ENCODE assay signal across 18 cellular contexts in genomic region chr16:19499006-19499405, GRCh38. TPM values are rescaled to one million over a fixed set of nuclear protein-coding genes. Genes with fewer than 3 reads are reported as not detected.
DNase-seq lines count a peak whose midpoint lies in the region; ATAC-seq, FAIRE-seq and TF ChIP-seq lines count a peak whose summit lies in the region.
"Had no signal": no experiment of that assay in that cellular context is flagged by ENCODE, and none has a peak within 500 bp of the region (broad histone marks: within the 10 kb centered on the region; RNA-seq: fewer than 3 reads in every experiment).

No MANE protein-coding gene starts in this region.

- in situ Hi-C loops in GM13977 (cut with MboI; ENCODE audit: low pct_unique_long_range_greater_than_20kb, low sequenced_read_pairs, unreplicated experiment) = loop anchor here (10.0 kb wide), 1 partner anchor 104 kb away; no protein-coding TSS in a partner anchor

- TF ChIP-seq CTCF in bronchial epithelial cell (IDR thresholded peaks at IDR 0.05; ENCODE audit: insufficient read depth, low read length, severe bottlenecking) = no peak
- no peak for TF ChIP-seq CTCF in endodermal cell (conservative IDR thresholded peaks at IDR 0.05)
- TF ChIP-seq CTCF in GM13977 (IDR thresholded peaks at IDR 0.05; ENCODE audit: extremely low read depth, insufficient read depth, missing control alignments) = no peak
- no peak for TF ChIP-seq CTCF in heart left ventricle (IDR thresholded peaks at IDR 0.05)

- DNase-seq in bronchial epithelial cell (ENCODE audit: low read depth) (peak; percentile 89), endodermal cell (peak; percentile 7), GM13977 (ENCODE audit: low spot score) (no peak), heart left ventricle (no peak)
- DNase-seq: C1 segment of cervical spinal cord; Calu3; CD4-positive, alpha-beta memory T cell; COR-L47; DMS53; DMS79 treated with DMSO at 0.1 percent for 48 hours; GF-D8; GOT3; HFFc6 had no signal

- peaks cover 41% of the 10 kb centered on the region for H3K36me3 Mint-ChIP-seq in endodermal cell (ENCODE audit: low read depth)

- H3K27ac Mint-ChIP-seq in endodermal cell = no peak overlapping the region
- H3K27ac Mint-ChIP-seq: HFFc6 had no signal

- H3K9me3 ChIP-seq in endodermal cell (ENCODE audit: control insufficient read depth, low read length) (no peaks in the 10 kb centered on the region), heart left ventricle (no peaks in the 10 kb centered on the region)
- H3K9me3 ChIP-seq: HAP-1 had no signal

- no peak for FAIRE-seq in bronchial epithelial cell (lab: Jason Lieb, UNC)
- FAIRE-seq: GM12891, H54 had no signal

- H3K27me3 ChIP-seq in bronchial epithelial cell (ENCODE audit: control insufficient read depth, insufficient read depth, low read length) = no peaks in the 10 kb centered on the region
- no peaks in the 10 kb centered on the region for H3K27me3 ChIP-seq in endodermal cell (ENCODE audit: control insufficient read depth, insufficient read depth, low read length, poor library complexity, severe bottlenecking)
- no peaks in the 10 kb centered on the region for H3K27me3 ChIP-seq in heart left ventricle

- H3K9me3 Mint-ChIP-seq in endodermal cell = no peaks in the 10 kb centered on the region
- H3K9me3 Mint-ChIP-seq: CD4-positive, alpha-beta memory T cell; HFFc6 had no signal

- no peaks in the 10 kb centered on the region for H3K27me3 Mint-ChIP-seq in endodermal cell (ENCODE audit: insufficient read depth)
- H3K27me3 Mint-ChIP-seq: CD4-positive, alpha-beta memory T cell had no signal

- no peaks in the 10 kb centered on the region for H3K4me1 ChIP-seq in endodermal cell (ENCODE audit: control insufficient read depth, insufficient read depth, low read length)
- H3K4me1 ChIP-seq in heart left ventricle = peaks cover 0 to 3% (median 0%) of the 10 kb centered on the region in 12 donors
- H3K4me1 ChIP-seq: HAP-1 had no signal

- H3K4me1 Mint-ChIP-seq in endodermal cell = no peaks in the 10 kb centered on the region

- ATAC-seq in esophagus mucosa (peak; percentile 49), heart left ventricle (no peak), HG03196 (IDR thresholded peaks at IDR 0.05; ENCODE audit: unreplicated experiment) (no peak)

- WGBS in endodermal cell (ENCODE audit: insufficient coverage in 1 of 2, insufficient read length in 1 of 2), 2 experiments = 89 to 100% methylated on average over 3 to 5 of the region's 5 CpGs
- WGBS in heart left ventricle, 4 donors = 73 to 84% (median 77%) methylated on average over 5 of the region's 5 CpGs

- H3K4me3 ChIP-seq in bronchial epithelial cell (ENCODE audit: low read depth, low read length) (no peak overlapping the region), endodermal cell (ENCODE audit: low read length) (no peak overlapping the region), heart left ventricle (no peak overlapping the region)
- H3K4me3 ChIP-seq: HAP-1 had no signal

- peaks cover 6% of the 10 kb centered on the region for H3K36me3 ChIP-seq in bronchial epithelial cell (ENCODE audit: control insufficient read depth, insufficient read depth, low read length)
- peaks cover 33% of the 10 kb centered on the region for H3K36me3 ChIP-seq in endodermal cell (ENCODE audit: control insufficient read depth, insufficient read depth, low read length)
- H3K36me3 ChIP-seq in heart left ventricle = peaks cover 0 to 64% (median 48%) of the 10 kb centered on the region in 9 donors

- intact Hi-C loops in heart left ventricle (cut with DNase I) = no loop called here

- H3K27ac ChIP-seq in endodermal cell (ENCODE audit: low read depth, low read length) (no peak overlapping the region), heart left ventricle (no peak overlapping the region)

- no peak for TF ChIP-seq POLR2A in heart left ventricle (IDR thresholded peaks at IDR 0.05)

- no peak overlapping the region for H3K9ac ChIP-seq in endodermal cell (ENCODE audit: extremely low read depth, low read length, poor library complexity, severe bottlenecking)

- no peak overlapping the region for H3K4me3 Mint-ChIP-seq in endodermal cell
- H3K4me3 Mint-ChIP-seq: CD4-positive, alpha-beta memory T cell; HFFc6 had no signal

RNA-seq across cellular contexts. Expression of gene GDE1, which starts 22.9 kb away (rescaled TPM):
- total RNA-seq in bronchial epithelial cell = 111 and 124 TPM in 2 replicates
- 10 to 100 TPM; 49.9 to 56.5 TPM for total RNA-seq in endodermal cell
- polyA plus RNA-seq in endodermal cell (2013, experiment 1 of 2) = 58.0 TPM
- 49.0 TPM for polyA plus RNA-seq in endodermal cell (2013, experiment 2 of 2)
- total RNA-seq in esophagus mucosa = 29.9 TPM
- 100 to 1,000 TPM in 5 of 9 donors, 10 to 100 TPM in 4; 77.7 to 134 (median 109) TPM for total RNA-seq in heart left ventricle
- polyA plus RNA-seq in heart left ventricle = 10 to 100 TPM; 53.3 to 80.9 TPM

RNA-seq across cellular contexts. Expression of gene CCP110, which starts 24.7 kb away (rescaled TPM):
- total RNA-seq in bronchial epithelial cell = 3.9 and 10.8 TPM in 2 replicates
- total RNA-seq in endodermal cell = 10 to 100 TPM; 16.5 to 24.0 TPM
- 24.1 TPM for polyA plus RNA-seq in endodermal cell (2013, experiment 1 of 2)
- polyA plus RNA-seq in endodermal cell (2013, experiment 2 of 2) = 24.6 TPM
- total RNA-seq in esophagus mucosa = 6.2 TPM
- 10 to 100 TPM in 3 of 9 donors, 1 to 10 TPM in 6; 5.6 to 13.5 (median 8.7) TPM for total RNA-seq in heart left ventricle
- 1 to 10 TPM; 3.1 to 5.3 TPM for polyA plus RNA-seq in heart left ventricle

RNA-seq across cellular contexts. Expression of gene VPS35L, which starts 56.5 kb away (rescaled TPM):
- total RNA-seq in bronchial epithelial cell (6.8 and 14.7 TPM in 2 replicates), endodermal cell (10 to 100 TPM; 61.5 to 82.0 TPM), esophagus mucosa (43.2 TPM), heart left ventricle (10 to 100 TPM; 20.6 to 47.3 (median 27.0) TPM)
- 47.8 TPM for polyA plus RNA-seq in endodermal cell (2013, experiment 1 of 2)
- 46.0 TPM for polyA plus RNA-seq in endodermal cell (2013, experiment 2 of 2)
- polyA plus RNA-seq in heart left ventricle = 10 to 100 TPM; 13.7 to 17.8 TPM

Comparison
In these comparisons a context has a peak if more than half of its experiments do, and no peak if none do; other contexts are left out.
1. DNase-seq: peak in bronchial epithelial cell (single experiment) and endodermal cell (single experiment); none in GM13977 (single experiment) and heart left ventricle (0 of 5).